9 cellular contexts compared by ENCODE assay signal in genomic region chr14:64795211-64795610, GRCh38.
"Had no signal": no experiment of that assay in that cellular context is flagged by ENCODE, and none has a peak within 500 bp of the region (broad histone marks: within the 10 kb centered on the region; RNA-seq: fewer than 3 reads in every experiment).

No MANE protein-coding gene starts in this region.

- H3K36me3 Mint-ChIP-seq: IgD-negative memory B cell had no signal

- H3K4me1 ChIP-seq: HAP-1 had no signal

- H3K27ac ChIP-seq: GM23248, HL-60 had no signal

- H3K9ac ChIP-seq: GM23248 had no signal

- H3K4me3 ChIP-seq: GM23248, HAP-1 had no signal

- H3K36me3 ChIP-seq: HAP-1 had no signal

- H3K27ac Mint-ChIP-seq: HFFc6, IgD-negative memory B cell had no signal

- H3K9me3 ChIP-seq: HAP-1 had no signal

- H3K4me3 Mint-ChIP-seq: HFFc6, IgD-negative memory B cell had no signal

- ATAC-seq: HCT116, HepG2 had no signal

- DNase-seq: GM23248, GOT3, H7, HFFc6 had no signal

- H3K4me1 Mint-ChIP-seq: IgD-negative memory B cell had no signal

- H3K9me3 Mint-ChIP-seq: HFFc6, IgD-negative memory B cell had no signal

- H2AFZ ChIP-seq: GM23248 had no signal
